Comparison of ENCODE assay signal across 25 cellular contexts in the genomic region with DNA sequence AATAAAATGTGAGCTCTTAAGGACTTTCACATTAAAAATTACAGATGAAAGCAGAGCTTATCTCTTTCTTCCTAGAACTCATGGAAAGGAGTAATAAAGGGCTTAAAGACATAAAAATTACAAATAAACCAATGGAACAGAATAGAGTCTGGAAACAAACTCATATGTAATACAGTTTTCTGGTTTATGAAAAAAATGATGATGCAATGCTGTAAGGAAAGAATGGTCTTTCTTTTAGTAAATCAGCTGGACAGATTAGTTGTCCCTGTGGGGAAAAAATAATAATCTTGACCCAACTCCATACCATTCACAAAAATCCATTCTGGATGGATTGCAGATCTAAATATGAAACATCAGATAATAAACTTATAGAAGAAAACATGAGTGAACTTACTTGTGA.
"Had no signal": no experiment of that assay in that cellular context is flagged by ENCODE, and none has a peak within 500 bp of the region (broad histone marks: within the 10 kb centered on the region; RNA-seq: fewer than 3 reads in every experiment).

No MANE protein-coding gene starts in this region.

- H3K4me1 ChIP-seq: stomach, suprapubic skin, testis, thyroid gland, tibial artery, tibial nerve, transverse colon, upper lobe of left lung, upper lobe of right lung, uterus, vagina had no signal

- H3K27me3 ChIP-seq: stomach, suprapubic skin, testis, thyroid gland, tibial artery, tibial nerve, transverse colon, upper lobe of left lung, upper lobe of right lung, uterus, vagina had no signal

- H3K4me3 ChIP-seq: stomach, suprapubic skin, testis, thoracic aorta, thyroid gland, tibial artery, tibial nerve, transverse colon, upper lobe of left lung, upper lobe of right lung, uterus, vagina had no signal

- ATAC-seq: stimulated activated effector memory CD8-positive, alpha-beta T cell treated with anti-CD3 and anti-CD28 coated beads, Interleukin-12 subunit alpha, Interleukin-12 subunit beta, amount 100 ng/mL, for 72 hours; stimulated activated memory B cell treated with anti-CD40 and anti-IgM and Interleukin-4, amounts not matched to agents 10 μg/mL and 1 μg/mL and 100 μg/mL, for 72 hours; stimulated activated naive B cell treated with anti-CD40 and anti-IgM and Interleukin-4, amounts not matched to agents 10 μg/mL and 1 μg/mL and 100 μg/mL, for 72 hours; stimulated activated naive CD8-positive, alpha-beta T cell treated with anti-CD3 and anti-CD28 coated beads, Interleukin-15, amount 100 ng/mL, for 72 hours; stimulated activated naive CD8-positive, alpha-beta T cell treated with anti-CD3 and anti-CD28 coated beads, Interleukin-15, Interleukin-2, amounts not matched to agents 100 U/mL and 50 U/mL, for 24 hours; upper lobe of right lung had no signal

- H3K36me3 ChIP-seq: suprapubic skin, thoracic aorta, upper lobe of right lung, uterus, vagina had no signal

- H3K9me3 ChIP-seq: stomach, suprapubic skin, testis, thoracic aorta, thyroid gland, tibial artery, transverse colon, upper lobe of left lung, upper lobe of right lung, uterus, vagina had no signal

- H3K27ac ChIP-seq: stomach, suprapubic skin, testis, thoracic aorta, thyroid gland, tibial artery, tibial nerve, transverse colon, upper lobe of left lung, upper lobe of right lung, uterus, vagina had no signal

- DNase-seq: stimulated activated CD4-positive, alpha-beta T cell treated with anti-CD3 and anti-CD28 coated beads, Interleukin-2, amount 100 ng/mL, for 48 hours; stimulated activated CD4-positive, alpha-beta T cell treated with anti-CD3 and anti-CD28 coated beads, Interleukin-4, amount 100 ng/mL, for 1 hour; stimulated activated CD4-positive, alpha-beta T cell treated with anti-CD3 and anti-CD28 coated beads, Interleukin-4, amount 100 ng/mL, for 24 hours; stimulated activated CD4-positive, alpha-beta T cell treated with anti-CD3 and anti-CD28 coated beads, Interleukin-4, amount 100 ng/mL, for 4 hours; stimulated activated CD8-positive, alpha-beta memory T cell treated with anti-CD3 and anti-CD28 coated beads, Interleukin-4, amount 100 ng/mL, for 48 hours; stimulated activated naive B cell treated with anti-CD40 and anti-IgM and Interleukin-4, amounts not matched to agents 10 μg/mL and 1 μg/mL and 100 μg/mL, for 72 hours; stimulated activated naive CD4-positive, alpha-beta T cell; stimulated activated naive CD4-positive, alpha-beta T cell treated with Interleukin-2 at 50 U/mL for 16 hours; stimulated activated naive CD8-positive, alpha-beta T cell treated with anti-CD3 and anti-CD28 coated beads, Interleukin-15, amount 100 ng/mL, for 72 hours; stimulated activated naive CD8-positive, alpha-beta T cell treated with anti-CD3 and anti-CD28 coated beads, Interleukin-15, Interleukin-2, amounts not matched to agents 100 U/mL and 50 U/mL, for 24 hours; stomach; testis; thyroid gland; tibial artery; transverse colon; trophoblast cell; upper lobe of left lung; upper lobe of right lung; uterus had no signal
